ENCODE assay signal across 13 cellular contexts in genomic region chr10:95508730-95509129, GRCh38. TPM values are rescaled to one million over a fixed set of nuclear protein-coding genes. Genes with fewer than 3 reads are reported as not detected.
A peak's percentile ranks its signal among the peaks of the same experiment; 100 is the strongest.
DNase-seq lines count a peak whose midpoint lies in the region; ATAC-seq and TF ChIP-seq lines count a peak whose summit lies in the region.
"Had no signal": no experiment of that assay in that cellular context is flagged by ENCODE, and none has a peak within 500 bp of the region (broad histone marks: within the 10 kb centered on the region; RNA-seq: fewer than 3 reads in every experiment).

No MANE protein-coding gene starts in this region.

- H3K36me3 Mint-ChIP-seq in CD4-positive, alpha-beta memory T cell = no peaks in the 10 kb centered on the region

- H3K9me3 ChIP-seq in Panc1 (ENCODE audit: control insufficient read depth, insufficient read depth, low read depth, low read length) = no peaks in the 10 kb centered on the region
- H3K9me3 ChIP-seq in esophagus muscularis mucosa = no peaks in the 10 kb centered on the region
- no peaks in the 10 kb centered on the region for H3K9me3 ChIP-seq in lung (ENCODE audit: control insufficient read depth in 2 of 2, insufficient read depth in 1 of 2, low read length in 1 of 2)
- no peaks in the 10 kb centered on the region for H3K9me3 ChIP-seq in stomach smooth muscle (ENCODE audit: control insufficient read depth in 2 of 2, low read length in 2 of 2)
- no peaks in the 10 kb centered on the region for H3K9me3 ChIP-seq in CD4-positive, alpha-beta memory T cell (ENCODE audit: control insufficient read depth in 1 of 2, low read length in 2 of 2)

- H3K27ac ChIP-seq in Panc1 (ENCODE audit: low read length) (peak overlapping the region; percentile 60), esophagus muscularis mucosa (replicated peaks in 1 of 4) (peak overlapping the region; percentile 91 to 97 (median 96)), lung (ENCODE audit: low read depth in 1 of 2, low read length in 1 of 2) (peak overlapping the region; percentile 37 to 66), stomach smooth muscle (ENCODE audit: low read length) (peak overlapping the region; percentile 94)
- no peak overlapping the region for H3K27ac ChIP-seq in CD4-positive, alpha-beta memory T cell (ENCODE audit: low read depth, low read length)

- H3K36me3 ChIP-seq in Panc1 (ENCODE audit: control insufficient read depth, insufficient read depth, low read length) = no peaks in the 10 kb centered on the region
- no peaks in the 10 kb centered on the region for H3K36me3 ChIP-seq in esophagus muscularis mucosa
- H3K36me3 ChIP-seq in lung (ENCODE audit: control insufficient read depth in 2 of 2, insufficient read depth in 2 of 2, low read length in 2 of 2) = no peaks in the 10 kb centered on the region
- no peaks in the 10 kb centered on the region for H3K36me3 ChIP-seq in stomach smooth muscle (ENCODE audit: control insufficient read depth in 2 of 2, insufficient read depth in 2 of 2, low read length in 2 of 2)
- H3K36me3 ChIP-seq in CD4-positive, alpha-beta memory T cell (ENCODE audit: insufficient read depth, low read length) = no peaks in the 10 kb centered on the region

- no peak for TF ChIP-seq CTCF in Panc1 (IDR thresholded peaks at IDR 0.05)
- no peak for TF ChIP-seq CTCF in esophagus muscularis mucosa (IDR thresholded peaks at IDR 0.05)
- no peak for TF ChIP-seq CTCF in lung (IDR thresholded peaks at IDR 0.05; ENCODE audit: control extremely low read depth, extremely low read depth)

- peak; percentile 73 for TF ChIP-seq EP300 in esophagus muscularis mucosa (IDR thresholded peaks at IDR 0.05)

- H3K4me3 Mint-ChIP-seq in CD4-positive, alpha-beta memory T cell = no peak overlapping the region
- H3K4me3 Mint-ChIP-seq: activated CD4-positive, alpha-beta T cell treated with anti-CD3 and anti-CD28 coated beads, Interleukin-2, amount 10 ng/mL, durations not matched to agents 7 days and 5 days had no signal

- POLR2A ChIA-PET in Panc1 (lab: Charles Lee) = no interaction called here
- POLR2A ChIA-PET in CD4-positive, alpha-beta memory T cell (lab: Charles Lee; ENCODE audit: partially characterized antibody) = no interaction called here

- H3K27ac Mint-ChIP-seq in CD4-positive, alpha-beta memory T cell = no peak overlapping the region
- H3K27ac Mint-ChIP-seq: activated CD4-positive, alpha-beta T cell treated with anti-CD3 and anti-CD28 coated beads, Interleukin-2, amount 10 ng/mL, durations not matched to agents 7 days and 5 days had no signal

- H3K4me3 ChIP-seq in Panc1 (ENCODE audit: low read depth in 2 of 2, low read length in 2 of 2) = peak overlapping the region in 1 of 2 experiments; percentile 12; a peak in 1 of 4 replicates
- H3K4me3 ChIP-seq in esophagus muscularis mucosa = peak overlapping the region; percentile 9 to 25 (median 18)
- no peak overlapping the region for H3K4me3 ChIP-seq in lung
- peak overlapping the region; percentile 22 to 44 for H3K4me3 ChIP-seq in stomach smooth muscle (ENCODE audit: low read length in 2 of 2)
- H3K4me3 ChIP-seq in CD4-positive, alpha-beta memory T cell (ENCODE audit: low read length in 2 of 2) = no peak overlapping the region

- H3K9ac ChIP-seq in stomach smooth muscle (ENCODE audit: low read length in 2 of 2) = peak overlapping the region; percentile 55 to 66

- CTCF ChIA-PET in Panc1 (lab: Charles Lee) = no interaction called here
- CTCF ChIA-PET in CD4-positive, alpha-beta memory T cell (lab: Charles Lee; ENCODE audit: partially characterized antibody) = interaction anchor here (1.2 kb wide), 1 partner anchor 78 kb away, joined by 4 read pairs; no protein-coding TSS in a partner anchor

- intact Hi-C loops in Panc1 (cut with micrococcal nuclease; ENCODE audit: unreplicated experiment) (no loop called here), esophagus muscularis mucosa (cut with DNase I) (no loop called here)
- intact Hi-C loops in CD4-positive, alpha-beta memory T cell (cut with micrococcal nuclease) = no loop called here

- H3K4me1 ChIP-seq in Panc1 (ENCODE audit: control insufficient read depth, insufficient read depth, low read length) = peaks cover 54% of the 10 kb centered on the region
- H3K4me1 ChIP-seq in esophagus muscularis mucosa = peaks cover 93 to 100% (median 98%) of the 10 kb centered on the region in 4 donors
- H3K4me1 ChIP-seq in lung (ENCODE audit: control insufficient read depth in 2 of 2, insufficient read depth in 2 of 2, low read length in 2 of 2) = peaks cover 12 to 44% of the 10 kb centered on the region in 2 donors
- peaks cover 82% of the 10 kb centered on the region for H3K4me1 ChIP-seq in stomach smooth muscle (ENCODE audit: control insufficient read depth, insufficient read depth, low read length)
- no peaks in the 10 kb centered on the region for H3K4me1 ChIP-seq in CD4-positive, alpha-beta memory T cell (ENCODE audit: insufficient read depth, low read length)

- no peaks in the 10 kb centered on the region for H3K9me3 Mint-ChIP-seq in CD4-positive, alpha-beta memory T cell
- H3K9me3 Mint-ChIP-seq: activated CD4-positive, alpha-beta T cell treated with anti-CD3 and anti-CD28 coated beads, Interleukin-2, amount 10 ng/mL, durations not matched to agents 7 days and 5 days had no signal

- no peaks in the 10 kb centered on the region for H3K4me1 Mint-ChIP-seq in CD4-positive, alpha-beta memory T cell
- H3K4me1 Mint-ChIP-seq: activated CD4-positive, alpha-beta T cell treated with anti-CD3 and anti-CD28 coated beads, Interleukin-2, amount 10 ng/mL, durations not matched to agents 7 days and 5 days had no signal

- 29% methylated on average over 3 of the region's 3 CpGs for WGBS in esophagus muscularis mucosa
- WGBS in lung, 2 donors = 56 to 69% methylated on average over 3 of the region's 3 CpGs

- H3K27me3 Mint-ChIP-seq in CD4-positive, alpha-beta memory T cell = peaks cover 3 to 4% of the 10 kb centered on the region in 2 donors

- in situ Hi-C loops in Panc1 (cut with HindIII; ENCODE audit: low pct_unique_long_range_greater_than_20kb, low sequenced_read_pairs) = no loop called here

- ATAC-seq in Panc1 (peak; percentile 43; the same call in 1 of the 2 replicates), lung (ENCODE audit: insufficient read depth, low FRiP score) (peak; percentile 39), HG02759 (IDR thresholded peaks at IDR 0.05; ENCODE audit: unreplicated experiment) (no peak), GM21515 (IDR thresholded peaks at IDR 0.05; ENCODE audit: unreplicated experiment) (no peak), HG03521 (IDR thresholded peaks at IDR 0.05; ENCODE audit: unreplicated experiment) (no peak)

- DNase-seq in Panc1 (ENCODE audit: low read depth, low spot score) = no peak
- no peak for DNase-seq in esophagus muscularis mucosa (ENCODE audit: extremely low spot score)
- no peak for DNase-seq in lung (ENCODE audit: low spot score)
- DNase-seq in CD4-positive, alpha-beta memory T cell = no peak
- DNase-seq: activated CD4-positive, alpha-beta T cell treated with anti-CD3 and anti-CD28 coated beads, Interleukin-2, amount 10 ng/mL, durations not matched to agents 7 days and 5 days; activated naive CD4-positive, alpha-beta T cell treated with Interleukin-2 at 50 U/mL for 16 hours; kidney glomerular epithelial cell; NCI-H1417 treated with DMSO at 0.1 percent for 48 hours; NCI-H82 had no signal

- no peaks in the 10 kb centered on the region for H3K27me3 ChIP-seq in Panc1 (ENCODE audit: control insufficient read depth, insufficient read depth, low read length)
- H3K27me3 ChIP-seq in esophagus muscularis mucosa = no peaks in the 10 kb centered on the region
- no peaks in the 10 kb centered on the region for H3K27me3 ChIP-seq in lung (ENCODE audit: control insufficient read depth, insufficient read depth)
- no peaks in the 10 kb centered on the region for H3K27me3 ChIP-seq in stomach smooth muscle (ENCODE audit: control insufficient read depth in 1 of 2, insufficient read depth in 2 of 2, low read length in 2 of 2)
- H3K27me3 ChIP-seq in CD4-positive, alpha-beta memory T cell (ENCODE audit: insufficient read depth, low read length) = no peaks in the 10 kb centered on the region

- no peak for TF ChIP-seq POLR2A in esophagus muscularis mucosa (IDR thresholded peaks at IDR 0.05; ENCODE audit: low read depth)

- BruUV-seq in Panc1 (replicated peaks; lab: Mats Ljungman, UMichigan) = no TSS peak

RNA-seq across cellular contexts. Expression of gene SORBS1, which starts 52.4 kb away (rescaled TPM):
- total RNA-seq in Panc1 (2021; ENCODE audit: unreplicated experiment) = 29.4 TPM
- 18.4 TPM for polyA plus RNA-seq in Panc1 (2012; ENCODE audit: insufficient read length)
- 1,000 to 10,000 TPM; 1,569 to 2,231 (median 1,854) TPM for total RNA-seq in esophagus muscularis mucosa
- 10 to 100 TPM; 68.5 to 68.9 TPM for total RNA-seq in lung
- 10 to 100 TPM; 13.1 to 19.4 TPM for polyA plus RNA-seq in lung
- under 1 TPM; 0.67 to 0.93 TPM for total RNA-seq in CD4-positive, alpha-beta memory T cell
- polyA plus RNA-seq in CD4-positive, alpha-beta memory T cell = under 1 TPM in 1 of 2 donors, not detected in 1; 0.75 TPM

Comparison
In these comparisons a context has a peak if more than half of its experiments do, and no peak if none do; other contexts are left out.
1. ATAC-seq: peak in Panc1 (single experiment) and lung (single experiment); none in HG02759 (single experiment), GM21515 (single experiment) and HG03521 (single experiment).
2. H3K4me3 ChIP-seq: peak in esophagus muscularis mucosa (4 of 4) and stomach smooth muscle (2 of 2); none in lung (single experiment) and CD4-positive, alpha-beta memory T cell (0 of 2).
3. RNA of gene SORBS1, which starts 52.4 kb away (total RNA-seq): 1,569 to 2,231 TPM in esophagus muscularis mucosa; 68.5 to 68.9 TPM in lung, 29.4 TPM in Panc1 (single experiment) and 0.67 to 0.93 TPM in CD4-positive, alpha-beta memory T cell; every median in the first group is over 10 times any median in the second.